In the genomic region with DNA sequence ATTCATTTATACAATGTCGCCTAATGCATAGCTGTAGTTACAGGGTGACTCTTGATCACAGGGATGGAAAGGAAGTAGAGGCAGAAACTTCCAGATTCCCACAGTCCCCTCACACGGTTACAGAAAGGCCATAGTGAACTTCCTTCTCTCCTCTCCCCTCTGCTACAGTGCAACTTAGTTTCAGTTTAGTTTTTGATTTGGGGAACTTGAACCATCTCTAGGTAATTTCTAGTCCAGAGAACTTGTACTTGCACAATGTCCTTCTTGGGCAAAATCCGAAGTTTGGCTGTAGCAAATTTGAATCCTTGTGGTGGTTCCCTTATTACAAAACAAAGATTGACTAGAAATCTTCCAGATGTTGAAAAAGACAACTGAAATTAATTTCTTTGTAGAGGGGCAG, we compare ENCODE assay signal across 9 cellular contexts. TPM values are rescaled to one million over a fixed set of nuclear protein-coding genes. Genes with fewer than 3 reads are reported as not detected.
DNase-seq lines count a peak whose midpoint lies in the region; ATAC-seq and TF ChIP-seq lines count a peak whose summit lies in the region.
"Had no signal": no experiment of that assay in that cellular context is flagged by ENCODE, and none has a peak within 500 bp of the region (broad histone marks: within the 10 kb centered on the region; RNA-seq: fewer than 3 reads in every experiment).

No MANE protein-coding gene starts in this region.

- H3K4me3 Mint-ChIP-seq in CD14-positive monocyte: peak overlapping the region; percentile 65 to 86
- H3K4me3 Mint-ChIP-seq in IgD-negative memory B cell: peak overlapping the region; percentile 84 to 99 (median 92)
- peak overlapping the region; percentile 79 to 98 (median 98) for H3K4me3 Mint-ChIP-seq in naive thymus-derived CD4-positive, alpha-beta T cell

- peak overlapping the region; percentile 100 for H3K4me3 ChIP-seq in adipocyte (ENCODE audit: low read length)
- H3K4me3 ChIP-seq in naive thymus-derived CD4-positive, alpha-beta T cell (ENCODE audit: low read length): peak overlapping the region; percentile 96

- H3K27me3 Mint-ChIP-seq in CD14-positive monocyte (ENCODE audit: low read depth in 3 of 3): peaks cover 0 to 2% (median 2%) of the 10 kb centered on the region in 3 donors
- H3K27me3 Mint-ChIP-seq in IgD-negative memory B cell: no peaks in the 10 kb centered on the region
- H3K27me3 Mint-ChIP-seq in naive thymus-derived CD4-positive, alpha-beta T cell: peaks cover 0 to 8% (median 0%) of the 10 kb centered on the region in 5 donors

- peaks cover 9 to 15% of the 10 kb centered on the region in 2 donors for H3K36me3 Mint-ChIP-seq in CD14-positive monocyte
- no peaks in the 10 kb centered on the region for H3K36me3 Mint-ChIP-seq in IgD-negative memory B cell
- H3K36me3 Mint-ChIP-seq in naive thymus-derived CD4-positive, alpha-beta T cell: peaks cover 3 to 15% (median 5%) of the 10 kb centered on the region in 5 donors

- H3K27ac ChIP-seq in naive thymus-derived CD4-positive, alpha-beta T cell (ENCODE audit: low read depth, low read length): peak overlapping the region; percentile 85

- H3K27ac Mint-ChIP-seq in CD14-positive monocyte (peak overlapping the region; percentile 88 to 99 (median 97)), IgD-negative memory B cell (peak overlapping the region; percentile 77 to 95 (median 86))
- H3K27ac Mint-ChIP-seq in naive thymus-derived CD4-positive, alpha-beta T cell: peak overlapping the region; percentile 90 to 100 (median 97)

- H3K4me1 Mint-ChIP-seq in CD14-positive monocyte: peaks cover 34% of the 10 kb centered on the region
- peaks cover 30 to 43% (median 34%) of the 10 kb centered on the region in 3 donors for H3K4me1 Mint-ChIP-seq in IgD-negative memory B cell
- peaks cover 28 to 73% (median 59%) of the 10 kb centered on the region in 7 donors for H3K4me1 Mint-ChIP-seq in naive thymus-derived CD4-positive, alpha-beta T cell

- H3K27me3 ChIP-seq in adipocyte (replicated peaks; ENCODE audit: control insufficient read depth, insufficient read depth, low read length): no peaks in the 10 kb centered on the region
- no peaks in the 10 kb centered on the region for H3K27me3 ChIP-seq in naive thymus-derived CD4-positive, alpha-beta T cell (ENCODE audit: control insufficient read depth in 2 of 2, insufficient read depth in 2 of 2, low read length in 2 of 2)

- no peak for TF ChIP-seq CTCF in CD14-positive monocyte (IDR thresholded peaks at IDR 0.05)

- H3K9ac ChIP-seq in adipocyte (ENCODE audit: low read length): no peak overlapping the region

- intact Hi-C loops in CD14-positive monocyte (cut with micrococcal nuclease): no loop called here
- intact Hi-C loops in naive thymus-derived CD4-positive, alpha-beta T cell (cut with micrococcal nuclease): loop anchor here (1.0 to 10.0 kb wide), 6 partner anchors 20 to 1246 kb away; partner anchors contain the start of genes EXOSC9 (in 1 of the 2), IL2 (in 1 of the 2) and SPRY1 (in 1 of the 2)

- H3K9me3 ChIP-seq in adipocyte (ENCODE audit: control insufficient read depth, low read length): no peaks in the 10 kb centered on the region
- no peaks in the 10 kb centered on the region for H3K9me3 ChIP-seq in naive thymus-derived CD4-positive, alpha-beta T cell (ENCODE audit: control insufficient read depth in 2 of 3, low read length in 3 of 3)

- POLR2A ChIA-PET in naive thymus-derived CD4-positive, alpha-beta T cell (lab: Charles Lee): interaction anchor here (0.6 to 2.7 kb wide), 3 partner anchors 20 to 162 kb away, joined by 3 to 19 read pairs (median 5); no protein-coding TSS in a partner anchor

- H3K4me1 ChIP-seq in adipocyte (ENCODE audit: control insufficient read depth, insufficient read depth, low read length): peaks cover 19% of the 10 kb centered on the region
- peaks cover 16 to 21% of the 10 kb centered on the region in 2 donors for H3K4me1 ChIP-seq in naive thymus-derived CD4-positive, alpha-beta T cell (ENCODE audit: control insufficient read depth in 2 of 2, insufficient read depth in 2 of 2, low read length in 2 of 2)

- no peak for ATAC-seq in naive thymus-derived CD4-positive, alpha-beta T cell
- ATAC-seq in HG03280 (IDR thresholded peaks at IDR 0.05; ENCODE audit: unreplicated experiment) (no peak), GM18870 (IDR thresholded peaks at IDR 0.05; ENCODE audit: unreplicated experiment) (no peak)

- DNase-seq in CD14-positive monocyte (ENCODE audit: low spot score) (no peak), adipocyte (ENCODE audit: low read depth) (no peak), EL (no peak), NCI-H524 (lab: John Stamatoyannopoulos, UW) (no peak)
- peak in 4 of 9 donors; percentile 18 to 40 (median 20) for DNase-seq in naive thymus-derived CD4-positive, alpha-beta T cell
- DNase-seq: activated CD4-positive, alpha-beta T cell treated with anti-CD3 and anti-CD28 coated beads for 1 hour had no signal

- H3K9me3 Mint-ChIP-seq in CD14-positive monocyte: peaks cover 0 to 1% (median 0%) of the 10 kb centered on the region in 7 donors
- no peaks in the 10 kb centered on the region for H3K9me3 Mint-ChIP-seq in IgD-negative memory B cell
- peaks cover 0 to 2% (median 0%) of the 10 kb centered on the region in 11 donors for H3K9me3 Mint-ChIP-seq in naive thymus-derived CD4-positive, alpha-beta T cell

- no peaks in the 10 kb centered on the region for H3K36me3 ChIP-seq in adipocyte (ENCODE audit: control insufficient read depth, insufficient read depth, low read length, severe bottlenecking)
- peaks cover 0 to 4% (median 0%) of the 10 kb centered on the region in 3 experiments for H3K36me3 ChIP-seq in naive thymus-derived CD4-positive, alpha-beta T cell (ENCODE audit: control insufficient read depth in 2 of 3, insufficient read depth in 3 of 3, low read length in 3 of 3)

- CTCF ChIA-PET in naive thymus-derived CD4-positive, alpha-beta T cell (lab: Charles Lee): no interaction called here

RNA-seq across cellular contexts. Expression of gene BLTP1, which starts 1.2 kb away (rescaled TPM):
- polyA plus RNA-seq in CD14-positive monocyte (1 to 10 TPM; 2.7 to 3.3 TPM), IgD-negative memory B cell (7.4 TPM)
- 10 to 100 TPM; 45.9 to 86.6 (median 72.8) TPM for total RNA-seq in naive thymus-derived CD4-positive, alpha-beta T cell
- polyA plus RNA-seq in naive thymus-derived CD4-positive, alpha-beta T cell: 1 to 10 TPM; 6.8 to 7.3 TPM

Comparison
In these comparisons a context has a peak if more than half of its experiments do, and no peak if none do; other contexts are left out.
1. intact Hi-C loops: an anchor here in naive thymus-derived CD4-positive, alpha-beta T cell (1.0 to 10.0 kb wide); none called in CD14-positive monocyte.